ENCODE assay signal across 7 cellular contexts in the genomic region with DNA sequence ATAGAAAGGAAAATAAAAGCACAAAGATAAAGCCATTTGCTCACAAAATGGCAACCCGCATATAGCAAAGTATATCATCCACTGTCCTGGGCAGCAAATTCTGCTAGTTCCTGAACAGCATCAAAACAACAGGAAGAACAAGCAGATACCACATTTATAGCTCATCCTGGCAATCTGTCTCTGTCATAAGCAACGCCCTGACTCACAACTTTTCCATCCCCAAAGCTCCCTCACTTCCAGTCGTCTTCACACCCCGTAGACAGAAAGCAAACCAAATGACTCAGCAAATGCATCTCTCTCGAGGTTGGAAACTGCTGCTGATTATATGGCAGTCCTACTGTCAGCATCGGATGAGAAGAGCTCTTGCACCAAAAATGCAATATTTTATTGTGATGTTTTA.
DNase-seq lines count a peak whose midpoint lies in the region; FAIRE-seq and TF ChIP-seq lines count a peak whose summit lies in the region.

No MANE protein-coding gene starts in this region.

- POLR2A ChIA-PET in endothelial cell of umbilical vein (lab: Charles Lee), result no interaction called here
- POLR2A ChIA-PET in CD8-positive, alpha-beta memory T cell (lab: Charles Lee), result no interaction called here

- FAIRE-seq in endothelial cell of umbilical vein (lab: Jason Lieb, UNC) (no peak), small intestine (lab: Jason Lieb, UNC) (no peak)

- H3K79me2 ChIP-seq in endothelial cell of umbilical vein (ENCODE audit: control insufficient read depth, insufficient read depth, low read length), result no peaks in the 10 kb centered on the region

- H3K36me3 Mint-ChIP-seq in CD8-positive, alpha-beta memory T cell, result no peaks in the 10 kb centered on the region

- H3K36me3 ChIP-seq in endothelial cell of umbilical vein (ENCODE audit: control insufficient read depth in 2 of 2, extremely low read depth in 1 of 2, insufficient read depth in 2 of 2, low read length in 2 of 2), result no peaks in the 10 kb centered on the region
- H3K36me3 ChIP-seq in small intestine (ENCODE audit: control insufficient read depth in 2 of 2, insufficient read depth in 2 of 2, low read length in 2 of 2), result no peaks in the 10 kb centered on the region
- no peaks in the 10 kb centered on the region for H3K36me3 ChIP-seq in CD8-positive, alpha-beta memory T cell (ENCODE audit: insufficient read depth, low read length)

- peaks cover 5 to 6% (median 5%) of the 10 kb centered on the region in 3 donors for H3K4me1 Mint-ChIP-seq in CD8-positive, alpha-beta memory T cell

- peak overlapping the region; percentile 94 for H2AFZ ChIP-seq in endothelial cell of umbilical vein (ENCODE audit: low read depth, low read length)

- H3K4me1 ChIP-seq in endothelial cell of umbilical vein (ENCODE audit: control insufficient read depth, extremely low read depth, insufficient read depth, low read length) (peaks cover 4% of the 10 kb centered on the region), small intestine (ENCODE audit: control insufficient read depth in 2 of 2, insufficient read depth in 1 of 2, low read depth in 1 of 2, low read length in 1 of 2) (no peaks in the 10 kb centered on the region)
- H3K4me1 ChIP-seq in CD8-positive, alpha-beta memory T cell (ENCODE audit: insufficient read depth, low read length), result peaks cover 7% of the 10 kb centered on the region

- 53 to 57% (median 55%) methylated on average over 6 of the region's 6 CpGs for WGBS in small intestine, 3 donors

- no peak overlapping the region for H3K4me2 ChIP-seq in endothelial cell of umbilical vein (ENCODE audit: insufficient read depth, low read length)

- no peak for TF ChIP-seq POLR2A in endothelial cell of umbilical vein (IDR thresholded peaks at IDR 0.05; ENCODE audit: low read depth, low read length)

- no peak overlapping the region for H3K9ac ChIP-seq in endothelial cell of umbilical vein (replicated peaks; ENCODE audit: extremely low read depth, insufficient read depth, low read length)

- H3K27me3 Mint-ChIP-seq in CD8-positive, alpha-beta memory T cell, result peaks cover 4 to 11% of the 10 kb centered on the region in 2 donors

- H3K27me3 ChIP-seq in endothelial cell of umbilical vein (ENCODE audit: control insufficient read depth in 2 of 2, insufficient read depth in 2 of 2, low read length in 2 of 2) (no peaks in the 10 kb centered on the region), small intestine (ENCODE audit: control insufficient read depth in 2 of 2, insufficient read depth in 2 of 2, low read length in 2 of 2) (no peaks in the 10 kb centered on the region)
- no peaks in the 10 kb centered on the region for H3K27me3 ChIP-seq in CD8-positive, alpha-beta memory T cell (ENCODE audit: insufficient read depth, low read length, poor library complexity, severe bottlenecking)

- H3K4me3 ChIP-seq in endothelial cell of umbilical vein (replicated peaks in 1 of 3; ENCODE audit: insufficient read depth in 1 of 3, low read depth in 1 of 3, low read length in 3 of 3) (no peak overlapping the region), skeletal muscle cell (ENCODE audit: low read depth, low read length) (no peak overlapping the region), small intestine (ENCODE audit: low read depth in 1 of 2, low read length in 2 of 2) (no peak overlapping the region)
- H3K4me3 ChIP-seq in CD8-positive, alpha-beta memory T cell (ENCODE audit: low read length), result no peak overlapping the region

- H3K27ac Mint-ChIP-seq in CD8-positive, alpha-beta memory T cell, result no peak overlapping the region

- dilution Hi-C loops in endothelial cell of umbilical vein (cut with MboI; ENCODE audit: extremely low pct_ligation_motif_present, low sequenced_read_pairs), result no loop called here

- no peak overlapping the region for H3K4me3 Mint-ChIP-seq in CD8-positive, alpha-beta memory T cell

- DNase-seq in H4 (ENCODE audit: low spot score) (peak; percentile 64), NCI-H460 (ENCODE audit: extremely low read depth, low read depth) (peak; percentile 75), endothelial cell of umbilical vein (ENCODE audit: low read depth, low spot score) (peak; percentile 13), skeletal muscle cell (ENCODE audit: low read depth) (peak; percentile 86), NCI-H82 treated with DMSO at 0.1 percent for 48 hours (lab: John Stamatoyannopoulos, UW; ENCODE audit: unreplicated experiment) (no peak), small intestine (no peak)
- DNase-seq in CD8-positive, alpha-beta memory T cell, result no peak

- no TSS peak for BruUV-seq in endothelial cell of umbilical vein (replicated peaks; lab: Mats Ljungman, UMichigan)

- no peaks in the 10 kb centered on the region for H3K9me1 ChIP-seq in endothelial cell of umbilical vein (replicated peaks; ENCODE audit: control insufficient read depth, extremely low read depth, insufficient read depth, low read length)

- intact Hi-C loops in endothelial cell of umbilical vein (cut with micrococcal nuclease), result no loop called here

- H3K9me3 Mint-ChIP-seq in CD8-positive, alpha-beta memory T cell, result no peaks in the 10 kb centered on the region

- no peak for TF ChIP-seq CTCF in endothelial cell of umbilical vein (IDR thresholded peaks at IDR 0.05; ENCODE audit: extremely low read depth in 1 of 2, insufficient read depth in 1 of 2, low read depth in 1 of 2, low read length in 2 of 2)

- no peak overlapping the region for H3K27ac ChIP-seq in endothelial cell of umbilical vein (ENCODE audit: insufficient read depth, low read depth, low read length)
- H3K27ac ChIP-seq in small intestine (ENCODE audit: low read depth in 1 of 2, low read length in 1 of 2), result no peak overlapping the region
- H3K27ac ChIP-seq in CD8-positive, alpha-beta memory T cell (ENCODE audit: low read depth, low read length), result no peak overlapping the region

- H3K9me3 ChIP-seq in endothelial cell of umbilical vein (replicated peaks; ENCODE audit: control insufficient read depth, insufficient read depth, low read length) (no peaks in the 10 kb centered on the region), small intestine (ENCODE audit: control insufficient read depth, low read depth) (no peaks in the 10 kb centered on the region)
- no peaks in the 10 kb centered on the region for H3K9me3 ChIP-seq in CD8-positive, alpha-beta memory T cell (ENCODE audit: low read length)

- CTCF ChIA-PET in endothelial cell of umbilical vein (lab: Charles Lee), result interaction anchor here (1.0 to 1.5 kb wide), 2 partner anchors 21 to 168 kb away, joined by 3 to 4 read pairs; no protein-coding TSS in a partner anchor
- CTCF ChIA-PET in CD8-positive, alpha-beta memory T cell (lab: Charles Lee), result no interaction called here

- H4K20me1 ChIP-seq in endothelial cell of umbilical vein (replicated peaks; ENCODE audit: control insufficient read depth, extremely low read depth, insufficient read depth, low read length), result no peaks in the 10 kb centered on the region

TF ChIP-seq in endothelial cell of umbilical vein, 7 proteins besides CTCF, POLR2A, EP300 and RAD21:
- TF ChIP-seq GATA2 (IDR thresholded peaks at IDR 0.05; ENCODE audit: insufficient read depth, insufficient read length, low read depth, low read length), result no peak
- no peak for TF ChIP-seq MYC (IDR thresholded peaks at IDR 0.05; ENCODE audit: low read depth, low read length)
- TF ChIP-seq FOS (IDR thresholded peaks at IDR 0.05; ENCODE audit: borderline replicate concordance, insufficient read depth, low read length), result peak; percentile 36
- TF ChIP-seq, protein P1, sequence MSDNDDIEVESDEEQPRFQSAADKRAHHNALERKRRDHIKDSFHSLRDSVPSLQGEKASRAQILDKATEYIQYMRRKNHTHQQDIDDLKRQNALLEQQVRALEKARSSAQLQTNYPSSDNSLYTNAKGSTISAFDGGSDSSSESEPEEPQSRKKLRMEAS (IDR thresholded peaks at IDR 0.05; ENCODE audit: insufficient read depth, insufficient read length), result no peak
- no peak for TF ChIP-seq JUN (IDR thresholded peaks at IDR 0.05; ENCODE audit: borderline replicate concordance, insufficient read depth, insufficient read length, low read depth)
- no peak for TF ChIP-seq EZH2 (IDR thresholded peaks at IDR 0.05; ENCODE audit: borderline replicate concordance, low read depth, low read length, severe bottlenecking)
- TF ChIP-seq POLR2AphosphoS5 (IDR thresholded peaks at IDR 0.05; ENCODE audit: insufficient read depth, low read depth, low read length), result peak; percentile 18
TF ChIP-seq in endothelial cell of umbilical vein: peak in this region for 2.

Comparison
In these comparisons a context has a peak if more than half of its experiments do, and no peak if none do; other contexts are left out.
1. DNase-seq: peak in H4 (single experiment), NCI-H460 (single experiment), endothelial cell of umbilical vein (single experiment) and skeletal muscle cell (single experiment); none in NCI-H82 treated with DMSO at 0.1 percent for 48 hours (single experiment), small intestine (single experiment) and CD8-positive, alpha-beta memory T cell (0 of 5).